In the genomic region with DNA sequence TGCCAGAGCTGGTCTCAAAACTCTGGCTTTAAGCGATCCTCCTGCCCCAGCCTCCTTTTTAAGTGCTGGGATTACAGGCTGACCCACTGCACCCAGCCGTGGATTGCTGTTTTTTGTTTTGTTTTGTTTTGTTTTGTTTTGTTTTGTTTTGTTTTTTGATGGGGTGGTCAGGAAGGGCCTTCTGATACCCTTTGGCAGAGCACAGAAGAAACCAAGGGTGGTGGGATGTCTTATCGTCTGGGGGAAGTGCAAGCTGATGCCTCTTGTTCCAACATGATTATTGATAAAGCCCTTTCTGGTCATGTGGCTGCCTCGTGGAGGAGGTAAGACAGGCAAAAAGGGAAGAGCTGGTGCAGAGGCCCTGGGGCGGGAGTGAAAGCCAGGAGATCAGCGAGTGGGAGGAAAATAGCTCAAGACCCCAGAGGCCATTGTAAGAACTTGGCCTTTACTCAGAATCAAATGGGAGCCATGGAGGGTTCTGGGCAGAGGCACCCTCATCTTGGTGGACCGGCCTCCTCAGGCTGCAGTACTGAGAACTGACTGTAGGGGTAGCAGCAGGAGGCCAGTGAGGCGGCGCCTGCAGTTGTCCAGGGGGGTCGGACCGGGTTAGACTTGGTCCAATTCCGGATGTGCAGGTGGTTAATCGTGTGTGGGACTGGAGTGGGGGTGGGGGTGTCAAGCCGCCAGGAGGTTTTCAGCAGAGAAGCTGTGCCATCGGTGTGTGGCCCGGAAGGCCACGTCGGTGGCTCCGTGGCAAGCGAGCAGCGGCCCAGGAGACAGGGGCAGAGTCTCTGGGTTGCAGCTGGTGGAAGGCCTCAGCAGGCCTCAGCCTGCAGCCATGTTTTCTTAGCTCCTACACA, we compare ENCODE assay signal across 1 cellular context.
TF ChIP-seq lines count a peak whose summit lies in the region.

No MANE protein-coding gene starts in this region.

TF ChIP-seq in SK-N-SH treated with all-trans-retinoic acid at 6 μM for 48 hours, 23 proteins besides CTCF, POLR2A, EP300 and RAD21 (continued from another document):
- TF ChIP-seq, protein P1, sequence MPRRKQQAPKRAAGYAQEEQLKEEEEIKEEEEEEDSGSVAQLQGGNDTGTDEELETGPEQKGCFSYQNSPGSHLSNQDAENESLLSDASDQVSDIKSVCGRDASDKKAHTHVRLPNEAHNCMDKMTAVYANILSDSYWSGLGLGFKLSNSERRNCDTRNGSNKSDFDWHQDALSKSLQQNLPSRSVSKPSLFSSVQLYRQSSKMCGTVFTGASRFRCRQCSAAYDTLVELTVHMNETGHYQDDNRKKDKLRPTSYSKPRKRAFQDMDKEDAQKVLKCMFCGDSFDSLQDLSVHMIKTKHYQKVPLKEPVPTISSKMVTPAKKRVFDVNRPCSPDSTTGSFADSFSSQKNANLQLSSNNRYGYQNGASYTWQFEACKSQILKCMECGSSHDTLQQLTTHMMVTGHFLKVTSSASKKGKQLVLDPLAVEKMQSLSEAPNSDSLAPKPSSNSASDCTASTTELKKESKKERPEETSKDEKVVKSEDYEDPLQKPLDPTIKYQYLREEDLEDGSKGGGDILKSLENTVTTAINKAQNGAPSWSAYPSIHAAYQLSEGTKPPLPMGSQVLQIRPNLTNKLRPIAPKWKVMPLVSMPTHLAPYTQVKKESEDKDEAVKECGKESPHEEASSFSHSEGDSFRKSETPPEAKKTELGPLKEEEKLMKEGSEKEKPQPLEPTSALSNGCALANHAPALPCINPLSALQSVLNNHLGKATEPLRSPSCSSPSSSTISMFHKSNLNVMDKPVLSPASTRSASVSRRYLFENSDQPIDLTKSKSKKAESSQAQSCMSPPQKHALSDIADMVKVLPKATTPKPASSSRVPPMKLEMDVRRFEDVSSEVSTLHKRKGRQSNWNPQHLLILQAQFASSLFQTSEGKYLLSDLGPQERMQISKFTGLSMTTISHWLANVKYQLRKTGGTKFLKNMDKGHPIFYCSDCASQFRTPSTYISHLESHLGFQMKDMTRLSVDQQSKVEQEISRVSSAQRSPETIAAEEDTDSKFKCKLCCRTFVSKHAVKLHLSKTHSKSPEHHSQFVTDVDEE (CRISPR knock-in tag; IDR thresholded peaks at IDR 0.05), result no peak
- TF ChIP-seq ZNF70 (CRISPR knock-in tag; IDR thresholded peaks at IDR 0.05) (no peak), SNAI2 (CRISPR knock-in tag; IDR thresholded peaks at IDR 0.05) (no peak), ESRRG (CRISPR knock-in tag; IDR thresholded peaks at IDR 0.05) (no peak)
- TF ChIP-seq, protein P2, sequence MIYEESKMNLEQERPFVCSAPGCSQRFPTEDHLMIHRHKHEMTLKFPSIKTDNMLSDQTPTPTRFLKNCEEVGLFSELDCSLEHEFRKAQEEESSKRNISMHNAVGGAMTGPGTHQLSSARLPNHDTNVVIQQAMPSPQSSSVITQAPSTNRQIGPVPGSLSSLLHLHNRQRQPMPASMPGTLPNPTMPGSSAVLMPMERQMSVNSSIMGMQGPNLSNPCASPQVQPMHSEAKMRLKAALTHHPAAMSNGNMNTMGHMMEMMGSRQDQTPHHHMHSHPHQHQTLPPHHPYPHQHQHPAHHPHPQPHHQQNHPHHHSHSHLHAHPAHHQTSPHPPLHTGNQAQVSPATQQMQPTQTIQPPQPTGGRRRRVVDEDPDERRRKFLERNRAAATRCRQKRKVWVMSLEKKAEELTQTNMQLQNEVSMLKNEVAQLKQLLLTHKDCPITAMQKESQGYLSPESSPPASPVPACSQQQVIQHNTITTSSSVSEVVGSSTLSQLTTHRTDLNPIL (CRISPR knock-in tag; IDR thresholded peaks at IDR 0.05; ENCODE audit: low read depth), result no peak
- TF ChIP-seq, protein P3, sequence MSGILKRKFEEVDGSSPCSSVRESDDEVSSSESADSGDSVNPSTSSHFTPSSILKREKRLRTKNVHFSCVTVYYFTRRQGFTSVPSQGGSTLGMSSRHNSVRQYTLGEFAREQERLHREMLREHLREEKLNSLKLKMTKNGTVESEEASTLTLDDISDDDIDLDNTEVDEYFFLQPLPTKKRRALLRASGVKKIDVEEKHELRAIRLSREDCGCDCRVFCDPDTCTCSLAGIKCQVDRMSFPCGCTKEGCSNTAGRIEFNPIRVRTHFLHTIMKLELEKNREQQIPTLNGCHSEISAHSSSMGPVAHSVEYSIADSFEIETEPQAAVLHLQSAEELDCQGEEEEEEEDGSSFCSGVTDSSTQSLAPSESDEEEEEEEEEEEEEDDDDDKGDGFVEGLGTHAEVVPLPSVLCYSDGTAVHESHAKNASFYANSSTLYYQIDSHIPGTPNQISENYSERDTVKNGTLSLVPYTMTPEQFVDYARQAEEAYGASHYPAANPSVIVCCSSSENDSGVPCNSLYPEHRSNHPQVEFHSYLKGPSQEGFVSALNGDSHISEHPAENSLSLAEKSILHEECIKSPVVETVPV (CRISPR knock-in tag; IDR thresholded peaks at IDR 0.05), result no peak
- TF ChIP-seq, protein P4, sequence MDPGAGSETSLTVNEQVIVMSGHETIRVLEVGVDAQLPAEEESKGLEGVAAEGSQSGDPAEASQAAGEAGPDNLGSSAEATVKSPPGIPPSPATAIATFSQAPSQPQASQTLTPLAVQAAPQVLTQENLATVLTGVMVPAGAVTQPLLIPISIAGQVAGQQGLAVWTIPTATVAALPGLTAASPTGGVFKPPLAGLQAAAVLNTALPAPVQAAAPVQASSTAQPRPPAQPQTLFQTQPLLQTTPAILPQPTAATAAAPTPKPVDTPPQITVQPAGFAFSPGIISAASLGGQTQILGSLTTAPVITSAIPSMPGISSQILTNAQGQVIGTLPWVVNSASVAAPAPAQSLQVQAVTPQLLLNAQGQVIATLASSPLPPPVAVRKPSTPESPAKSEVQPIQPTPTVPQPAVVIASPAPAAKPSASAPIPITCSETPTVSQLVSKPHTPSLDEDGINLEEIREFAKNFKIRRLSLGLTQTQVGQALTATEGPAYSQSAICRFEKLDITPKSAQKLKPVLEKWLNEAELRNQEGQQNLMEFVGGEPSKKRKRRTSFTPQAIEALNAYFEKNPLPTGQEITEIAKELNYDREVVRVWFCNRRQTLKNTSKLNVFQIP (CRISPR knock-in tag; IDR thresholded peaks at IDR 0.05; ENCODE audit: borderline replicate concordance, low read depth), result no peak
